ENCODE assay signal across 21 cellular contexts in the genomic region with DNA sequence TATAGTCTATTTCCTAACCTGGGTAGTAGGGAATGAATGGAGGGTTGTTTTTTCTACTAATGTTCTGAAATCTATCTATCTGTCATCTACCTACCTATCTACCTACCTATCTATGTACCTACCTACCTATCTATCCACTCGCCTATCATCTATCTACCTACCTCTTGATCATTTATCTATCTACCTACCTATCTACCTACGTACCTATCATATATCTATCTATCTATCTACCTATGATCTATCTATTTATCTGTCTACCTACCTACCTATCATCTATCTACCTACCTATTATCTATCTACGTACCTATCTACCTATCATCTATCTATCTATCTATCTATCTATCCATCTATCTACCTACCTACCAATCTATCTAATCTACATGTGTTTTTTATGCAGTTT.
A peak's percentile ranks its signal among the peaks of the same experiment; 100 is the strongest.
DNase-seq lines count a peak whose midpoint lies in the region; ATAC-seq, FAIRE-seq and TF ChIP-seq lines count a peak whose summit lies in the region.
"Had no signal": no experiment of that assay in that cellular context is flagged by ENCODE, and none has a peak within 500 bp of the region (broad histone marks: within the 10 kb centered on the region; RNA-seq: fewer than 3 reads in every experiment).

No MANE protein-coding gene starts in this region.

- no peaks in the 10 kb centered on the region for H3K36me3 Mint-ChIP-seq in activated CD8-positive, alpha-beta T cell treated with anti-CD3 and anti-CD28 coated beads, Interleukin-2, amount 10 ng/mL, durations not matched to agents 7 days and 5 days (ENCODE audit: low read depth)
- H3K36me3 Mint-ChIP-seq in activated CD8-positive, alpha-beta T cell treated with anti-CD3 and anti-CD28 coated beads for 36 hours (ENCODE audit: low read depth), result no peaks in the 10 kb centered on the region
- H3K36me3 Mint-ChIP-seq: CD8-positive, alpha-beta T cell had no signal

- H3K9ac ChIP-seq in K562 (ENCODE audit: insufficient read depth in 1 of 2, low read depth in 2 of 2, low read length in 2 of 2), result no peak overlapping the region
- H3K9ac ChIP-seq: BLaER1 treated with 17β-estradiol and CSF1 and Interleukin-3, amounts not matched to agents 10 nM and 100 nM had no signal

- TF ChIP-seq CTCF in activated CD8-positive, alpha-beta T cell treated with anti-CD3 and anti-CD28 coated beads for 36 hours (IDR thresholded peaks at IDR 0.05), result no peak
- TF ChIP-seq CTCF in HEK293 (tag by site-specific recombination; IDR thresholded peaks at IDR 0.05) (no peak), K562 (IDR thresholded peaks at IDR 0.05 in 2 of 3, conservative IDR thresholded peaks at IDR 0.05 in 1 of 3; ENCODE audit: insufficient read depth in 2 of 3, low read depth in 1 of 3, low read length in 3 of 3) (no peak)

- no peaks in the 10 kb centered on the region; the same call in 1 of the 2 replicates for H3K9me3 ChIP-seq in HEK293 (ENCODE audit: control insufficient read depth, insufficient read depth, low read depth, low read length)
- H3K9me3 ChIP-seq in K562 (replicated peaks; ENCODE audit: control insufficient read depth, insufficient read depth, low read depth, low read length), result no peaks in the 10 kb centered on the region
- H3K9me3 ChIP-seq: A549, Caco-2 had no signal

- H2AFZ ChIP-seq in K562 (ENCODE audit: low read depth, low read length), result no peak overlapping the region

- no peaks in the 10 kb centered on the region for H3K4me1 ChIP-seq in HEK293 (ENCODE audit: control insufficient read depth, insufficient read depth, low read length)
- H3K4me1 ChIP-seq in K562 (replicated peaks in 1 of 2; ENCODE audit: control insufficient read depth in 2 of 2, insufficient read depth in 2 of 2, low read length in 2 of 2), result no peaks in the 10 kb centered on the region
- H3K4me1 ChIP-seq: A549, Caco-2 had no signal

- no peaks in the 10 kb centered on the region for H3K27me3 ChIP-seq in K562 (ENCODE audit: control insufficient read depth in 2 of 2, insufficient read depth in 2 of 2, low read length in 2 of 2)
- H3K27me3 ChIP-seq: BLaER1 treated with 17β-estradiol and CSF1 and Interleukin-3, amounts not matched to agents 10 nM and 100 nM had no signal

- no peak for DNase-seq in activated CD8-positive, alpha-beta T cell treated with anti-CD3 and anti-CD28 coated beads, Interleukin-2, amount 10 ng/mL, durations not matched to agents 7 days and 5 days
- no peak for DNase-seq in activated CD8-positive, alpha-beta T cell treated with anti-CD3 and anti-CD28 coated beads for 36 hours
- DNase-seq in K562 (ENCODE audit: extremely low read depth in 1 of 4, low spot score in 3 of 4), result no peak
- no peak for DNase-seq in OCI-M2 (lab: John Stamatoyannopoulos, UW; ENCODE audit: unreplicated experiment)
- DNase-seq: AML-193; Caco-2; Calu3; CD4-positive, alpha-beta T cell; CD8-positive, alpha-beta T cell; DMS79 treated with DMSO at 0.1 percent for 48 hours had no signal

- no peak overlapping the region for H3K4me3 Mint-ChIP-seq in activated CD8-positive, alpha-beta T cell treated with anti-CD3 and anti-CD28 coated beads, Interleukin-2, amount 10 ng/mL, durations not matched to agents 7 days and 5 days
- H3K4me3 Mint-ChIP-seq in activated CD8-positive, alpha-beta T cell treated with anti-CD3 and anti-CD28 coated beads for 36 hours, result no peak overlapping the region
- H3K4me3 Mint-ChIP-seq: B cell; CD4-positive, alpha-beta T cell; CD8-positive, alpha-beta T cell had no signal

- H3K27me3 Mint-ChIP-seq in activated CD8-positive, alpha-beta T cell treated with anti-CD3 and anti-CD28 coated beads, Interleukin-2, amount 10 ng/mL, durations not matched to agents 7 days and 5 days (ENCODE audit: low read depth), result peaks cover 2% of the 10 kb centered on the region
- no peaks in the 10 kb centered on the region for H3K27me3 Mint-ChIP-seq in activated CD8-positive, alpha-beta T cell treated with anti-CD3 and anti-CD28 coated beads for 36 hours
- H3K27me3 Mint-ChIP-seq: CD4-positive, alpha-beta T cell had no signal

- no peaks in the 10 kb centered on the region for H3K79me2 ChIP-seq in K562 (ENCODE audit: control insufficient read depth, insufficient read depth, low read length)

- no peak overlapping the region for H3K4me3 ChIP-seq in HEK293 (ENCODE audit: low read depth, low read length)
- H3K4me3 ChIP-seq in K562, result no peak overlapping the region
- H3K4me3 ChIP-seq: A549; BLaER1 treated with 17β-estradiol and CSF1 and Interleukin-3, amounts not matched to agents 10 nM and 100 nM; GM12878 had no signal

- in situ Hi-C loops in K562 (cut with MboI), result no loop called here

- no peaks in the 10 kb centered on the region for H3K9me1 ChIP-seq in K562 (ENCODE audit: control insufficient read depth, insufficient read depth, low read length)

- CTCF ChIA-PET in activated CD8-positive, alpha-beta T cell treated with anti-CD3 and anti-CD28 coated beads, Interleukin-2, amount 10 ng/mL, durations not matched to agents 7 days and 5 days (lab: Charles Lee), result interaction anchor here (1.3 kb wide), 1 partner anchor 8 kb away, joined by 3 read pairs; no protein-coding TSS in a partner anchor
- CTCF ChIA-PET in activated CD8-positive, alpha-beta T cell treated with anti-CD3 and anti-CD28 coated beads for 36 hours (lab: Charles Lee), result no interaction called here
- CTCF ChIA-PET in HEK293 (lab: Yijun Ruan, JAX) (interaction anchor here (0.7 kb wide), 1 partner anchor 785 kb away, joined by 3 read pairs; no protein-coding TSS in a partner anchor), K562 (lab: Yijun Ruan, JAX; ENCODE audit: low intra/inter-chr PET ratio) (no interaction called here)

- FAIRE-seq in K562 (lab: Jason Lieb, UNC), result no peak
- FAIRE-seq: A549, D721Med, GM12878, GM12892, GM18507 had no signal

- no peak overlapping the region for H3K4me2 ChIP-seq in K562 (ENCODE audit: insufficient read depth, low read length)
- H3K4me2 ChIP-seq: A549; BLaER1 treated with 17β-estradiol and CSF1 and Interleukin-3, amounts not matched to agents 10 nM and 100 nM had no signal

- no peak for TF ChIP-seq POLR2A in K562 (conservative IDR thresholded peaks at IDR 0.05)

- no peak for TF ChIP-seq EP300 in K562 (IDR thresholded peaks at IDR 0.05; ENCODE audit: low read length)

- WGBS in K562 (ENCODE audit: insufficient coverage, low coverage, missing lambda C conversion rate), result 0% methylated on average over 3 of the region's 3 CpGs

- TF ChIP-seq RAD21 in K562 (CRISPR knock-in tag; conservative IDR thresholded peaks at IDR 0.05 in 1 of 2, IDR thresholded peaks at IDR 0.05 in 1 of 2), result no peak

- BruUV-seq in K562 (replicated peaks; lab: Mats Ljungman, UMichigan), result no TSS peak

- ATAC-seq in activated CD8-positive, alpha-beta T cell treated with anti-CD3 and anti-CD28 coated beads, Interleukin-2, amount 10 ng/mL, durations not matched to agents 7 days and 5 days, result no peak
- no peak for ATAC-seq in activated CD8-positive, alpha-beta T cell treated with anti-CD3 and anti-CD28 coated beads for 36 hours
- ATAC-seq in K562 (no peak), GM19324 (IDR thresholded peaks at IDR 0.05; ENCODE audit: low FRiP score, unreplicated experiment) (no peak)
- ATAC-seq: A549; CD8-positive, alpha-beta T cell; GM12878 had no signal

- no peaks in the 10 kb centered on the region for H3K9me3 Mint-ChIP-seq in activated CD8-positive, alpha-beta T cell treated with anti-CD3 and anti-CD28 coated beads, Interleukin-2, amount 10 ng/mL, durations not matched to agents 7 days and 5 days (ENCODE audit: insufficient read depth)
- H3K9me3 Mint-ChIP-seq in activated CD8-positive, alpha-beta T cell treated with anti-CD3 and anti-CD28 coated beads for 36 hours, result no peaks in the 10 kb centered on the region
- H3K9me3 Mint-ChIP-seq: CD4-positive, alpha-beta T cell; CD8-positive, alpha-beta T cell had no signal

- H3K27ac Mint-ChIP-seq in activated CD8-positive, alpha-beta T cell treated with anti-CD3 and anti-CD28 coated beads, Interleukin-2, amount 10 ng/mL, durations not matched to agents 7 days and 5 days, result peak overlapping the region; percentile 6
- H3K27ac Mint-ChIP-seq in activated CD8-positive, alpha-beta T cell treated with anti-CD3 and anti-CD28 coated beads for 36 hours, result no peak overlapping the region
- H3K27ac Mint-ChIP-seq: B cell; CD4-positive, alpha-beta T cell; CD8-positive, alpha-beta T cell had no signal

- POLR2A ChIA-PET in activated CD8-positive, alpha-beta T cell treated with anti-CD3 and anti-CD28 coated beads, Interleukin-2, amount 10 ng/mL, durations not matched to agents 7 days and 5 days (lab: Charles Lee), result no interaction called here
- POLR2A ChIA-PET in activated CD8-positive, alpha-beta T cell treated with anti-CD3 and anti-CD28 coated beads for 36 hours (lab: Charles Lee), result no interaction called here
- POLR2A ChIA-PET in HEK293 (lab: Yijun Ruan, JAX), result interaction anchor here (0.6 kb wide), 1 partner anchor 306 kb away, joined by 4 read pairs; no protein-coding TSS in a partner anchor
- POLR2A ChIA-PET in K562 (lab: Yijun Ruan, JAX), result interaction anchor here (0.6 kb wide), 1 partner anchor 31 kb away, joined by 3 read pairs; no protein-coding TSS in a partner anchor

- H3K27ac ChIP-seq in HEK293 (ENCODE audit: extremely low read depth, low read depth, low read length), result no peak overlapping the region
- no peak overlapping the region for H3K27ac ChIP-seq in K562 (ENCODE audit: extremely low read depth, low read depth, low read length)
- H3K27ac ChIP-seq: 22Rv1; A549; BLaER1 treated with 17β-estradiol and CSF1 and Interleukin-3, amounts not matched to agents 10 nM and 100 nM; C4-2B had no signal

- H4K20me1 ChIP-seq in K562 (replicated peaks; ENCODE audit: control insufficient read depth, insufficient read depth, low read length), result no peaks in the 10 kb centered on the region
- H4K20me1 ChIP-seq: BLaER1 treated with 17β-estradiol and CSF1 and Interleukin-3, amounts not matched to agents 10 nM and 100 nM had no signal

- intact Hi-C loops in activated CD8-positive, alpha-beta T cell treated with anti-CD3 and anti-CD28 coated beads for 36 hours (cut with micrococcal nuclease), result no loop called here
- intact Hi-C loops in K562 (cut with micrococcal nuclease), result no loop called here

- peaks cover 9% of the 10 kb centered on the region for H3K4me1 Mint-ChIP-seq in activated CD8-positive, alpha-beta T cell treated with anti-CD3 and anti-CD28 coated beads, Interleukin-2, amount 10 ng/mL, durations not matched to agents 7 days and 5 days (ENCODE audit: low read depth)
- peaks cover 8% of the 10 kb centered on the region for H3K4me1 Mint-ChIP-seq in activated CD8-positive, alpha-beta T cell treated with anti-CD3 and anti-CD28 coated beads for 36 hours (ENCODE audit: low read depth)
- H3K4me1 Mint-ChIP-seq: B cell had no signal

- H3K36me3 ChIP-seq in HEK293 (ENCODE audit: control insufficient read depth in 2 of 2, insufficient read depth in 1 of 2, low read length in 2 of 2) (no peaks in the 10 kb centered on the region), K562 (ENCODE audit: control insufficient read depth, insufficient read depth, low read length) (no peaks in the 10 kb centered on the region)
- H3K36me3 ChIP-seq: BLaER1 treated with 17β-estradiol and CSF1 and Interleukin-3, amounts not matched to agents 10 nM and 100 nM had no signal

TF ChIP-seq in HEK293, 187 proteins besides CTCF, POLR2A, EP300 and RAD21 (continues in another document):
- TF ChIP-seq ZNF561 (tag by site-specific recombination; IDR thresholded peaks at IDR 0.05; ENCODE audit: borderline replicate concordance), result no peak

TF ChIP-seq in K562, 482 proteins besides CTCF, POLR2A, EP300 and RAD21 (continues in another document):
- TF ChIP-seq ZBTB1 (CRISPR knock-in tag; IDR thresholded peaks at IDR 0.05; ENCODE audit: borderline replicate concordance, low read depth) (no peak), CREBBP (IDR thresholded peaks at IDR 0.05; ENCODE audit: low read depth, low read length) (peak; percentile 93)

Comparison
In these comparisons a context has a peak if more than half of its experiments do, and no peak if none do; other contexts are left out.
1. CTCF ChIA-PET loops: an anchor here in activated CD8-positive, alpha-beta T cell treated with anti-CD3 and anti-CD28 coated beads, Interleukin-2, amount 10 ng/mL, durations not matched to agents 7 days and 5 days (1.3 kb wide) and HEK293 (0.7 kb wide); none called in activated CD8-positive, alpha-beta T cell treated with anti-CD3 and anti-CD28 coated beads for 36 hours and K562.
2. POLR2A ChIA-PET loops: an anchor here in HEK293 (0.6 kb wide) and K562 (0.6 kb wide); none called in activated CD8-positive, alpha-beta T cell treated with anti-CD3 and anti-CD28 coated beads, Interleukin-2, amount 10 ng/mL, durations not matched to agents 7 days and 5 days and activated CD8-positive, alpha-beta T cell treated with anti-CD3 and anti-CD28 coated beads for 36 hours.